14 cellular contexts compared by ENCODE assay signal in the genomic region with DNA sequence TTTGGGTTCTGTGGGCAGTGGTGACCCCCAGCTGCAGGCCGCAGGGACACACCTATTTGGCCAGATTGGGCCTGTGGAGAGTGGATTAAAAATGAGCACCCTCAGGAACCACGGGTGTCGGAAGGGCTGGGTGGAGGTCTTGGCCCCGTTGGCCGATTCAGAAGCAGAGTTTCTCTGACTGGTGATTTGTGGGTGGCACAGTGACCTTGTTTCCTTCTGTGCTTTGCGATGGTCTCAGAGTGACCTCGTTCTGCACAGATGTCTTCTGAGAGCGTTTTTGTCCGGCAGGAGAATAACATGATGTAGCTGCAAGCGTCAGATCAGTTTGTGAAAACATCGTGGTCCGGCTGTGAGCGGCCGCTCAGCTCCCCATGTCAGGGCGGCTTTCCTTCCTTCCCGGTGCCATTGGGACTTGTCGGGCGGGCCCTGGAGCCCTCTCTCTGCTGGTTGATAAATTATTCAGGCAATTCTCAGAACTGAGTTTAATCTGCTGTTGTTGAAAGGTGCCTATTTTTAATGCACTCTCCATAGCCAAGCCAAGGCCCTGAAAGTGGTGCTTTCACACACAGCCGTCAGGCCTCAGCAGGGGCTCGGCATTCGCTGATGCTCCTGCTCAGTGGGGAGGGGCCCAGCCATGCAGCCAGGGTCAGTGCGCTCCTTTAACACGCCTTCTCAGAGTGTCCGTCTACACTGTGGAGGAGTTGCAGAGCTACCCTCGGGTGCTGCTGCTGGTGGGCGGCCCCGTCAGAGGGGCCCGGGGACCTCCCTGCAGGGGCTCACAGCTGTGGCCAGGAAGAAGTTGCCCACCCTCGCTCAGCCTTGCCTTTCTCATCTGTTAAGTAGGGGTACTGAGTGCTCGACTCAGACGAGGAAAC. TPM values are rescaled to one million over a fixed set of nuclear protein-coding genes. Genes with fewer than 3 reads are reported as not detected.
A peak's percentile ranks its signal among the peaks of the same experiment; 100 is the strongest.
DNase-seq lines count a peak whose midpoint lies in the region; ATAC-seq and TF ChIP-seq lines count a peak whose summit lies in the region.
"Had no signal": no experiment of that assay in that cellular context is flagged by ENCODE, and none has a peak within 500 bp of the region (broad histone marks: within the 10 kb centered on the region; RNA-seq: fewer than 3 reads in every experiment).

No MANE protein-coding gene starts in this region.

- H3K9me3 Mint-ChIP-seq in glutamatergic neuron (ENCODE audit: unreplicated experiment), result peaks cover 9% of the 10 kb centered on the region
- H3K9me3 Mint-ChIP-seq in neural progenitor cell, result peaks cover 21% of the 10 kb centered on the region

- H3K27ac Mint-ChIP-seq in glutamatergic neuron (ENCODE audit: unreplicated experiment), result peak overlapping the region; percentile 22
- peak overlapping the region; percentile 17 for H3K27ac Mint-ChIP-seq in neural progenitor cell

- no peak overlapping the region for H3K4me3 ChIP-seq in neural progenitor cell
- H3K4me3 ChIP-seq in aorta (ENCODE audit: low read length in 2 of 2), result no peak overlapping the region
- H3K4me3 ChIP-seq: BLaER1 had no signal

- H3F3A ChIP-seq in neural progenitor cell (ENCODE audit: low read depth), result no peaks in the 10 kb centered on the region

- no peak for TF ChIP-seq CTCF in glutamatergic neuron (IDR thresholded peaks at IDR 0.05; ENCODE audit: partially characterized antibody, unreplicated experiment)
- no peak for TF ChIP-seq CTCF in neural progenitor cell (IDR thresholded peaks at IDR 0.05)

- H3K4me1 ChIP-seq in neural progenitor cell (peaks cover 8% of the 10 kb centered on the region), aorta (ENCODE audit: control insufficient read depth in 1 of 2, insufficient read depth in 2 of 2, low read length in 2 of 2) (no peaks in the 10 kb centered on the region)

- H3K4me2 ChIP-seq in neural progenitor cell, result no peak overlapping the region
- H3K4me2 ChIP-seq: BLaER1 had no signal

- WGBS in aorta, 2 donors, result 18 to 29% methylated on average over 31 of the region's 31 CpGs

- intact Hi-C loops in aorta (cut with DNase I), result no loop called here

- H3K4me1 Mint-ChIP-seq in glutamatergic neuron (ENCODE audit: low read depth, unreplicated experiment) (peaks cover 1% of the 10 kb centered on the region), neural progenitor cell (peaks cover 11% of the 10 kb centered on the region)

- peaks cover 9% of the 10 kb centered on the region for H3K36me3 Mint-ChIP-seq in glutamatergic neuron (ENCODE audit: unreplicated experiment)
- H3K36me3 Mint-ChIP-seq in neural progenitor cell, result no peaks in the 10 kb centered on the region

- H3K79me2 ChIP-seq in neural progenitor cell (ENCODE audit: low read depth), result no peaks in the 10 kb centered on the region

- H4K20me1 ChIP-seq in neural progenitor cell (ENCODE audit: low read depth), result no peaks in the 10 kb centered on the region

- peak overlapping the region; percentile 77 for H2AFZ ChIP-seq in neural progenitor cell (replicated peaks)

- DNase-seq in DMS79 treated with DMSO at 0.1 percent for 48 hours (lab: John Stamatoyannopoulos, UW) (peak; percentile 20), DMS79 (lab: John Stamatoyannopoulos, UW) (no peak), glutamatergic neuron (no peak), neural progenitor cell (ENCODE audit: low spot score) (peak; percentile 48), aorta (peak; percentile 28 to 36), NCI-H446 treated with DMSO at 0.1 percent for 48 hours (lab: John Stamatoyannopoulos, UW) (no peak), hepatic stellate cell (ENCODE audit: low spot score) (no peak)
- DNase-seq: CD8-positive, alpha-beta memory T cell; NCI-H1048; PC-3 had no signal

- H3K27me3 Mint-ChIP-seq in glutamatergic neuron (ENCODE audit: unreplicated experiment) (peaks cover 2% of the 10 kb centered on the region), neural progenitor cell (ENCODE audit: insufficient read depth, low read depth) (peaks cover 11% of the 10 kb centered on the region)

- no peak for ATAC-seq in aorta (ENCODE audit: low FRiP score)
- ATAC-seq in GM19324 (IDR thresholded peaks at IDR 0.05; ENCODE audit: low FRiP score, unreplicated experiment), result no peak
- ATAC-seq: HCT116, PC-3 had no signal

- H3K4me3 Mint-ChIP-seq in glutamatergic neuron (ENCODE audit: unreplicated experiment) (no peak overlapping the region), neural progenitor cell (no peak overlapping the region)
- H3K4me3 Mint-ChIP-seq: CD8-positive, alpha-beta memory T cell had no signal

- H3K27ac ChIP-seq in neural progenitor cell, result no peak overlapping the region
- H3K27ac ChIP-seq in aorta (ENCODE audit: low read depth in 1 of 2, low read length in 2 of 2), result no peak overlapping the region
- H3K27ac ChIP-seq: 22Rv1, BLaER1 had no signal

- no peak overlapping the region for H3K9ac ChIP-seq in neural progenitor cell
- H3K9ac ChIP-seq: BLaER1 had no signal

- H3K27me3 ChIP-seq in neural progenitor cell (no peaks in the 10 kb centered on the region), aorta (ENCODE audit: control insufficient read depth in 1 of 2, insufficient read depth in 2 of 2, low read length in 1 of 2) (no peaks in the 10 kb centered on the region)
- H3K27me3 ChIP-seq: BLaER1 had no signal

- no peaks in the 10 kb centered on the region for H3K36me3 ChIP-seq in neural progenitor cell
- H3K36me3 ChIP-seq in aorta (ENCODE audit: control insufficient read depth in 1 of 2, insufficient read depth in 2 of 2, low read length in 1 of 2), result no peaks in the 10 kb centered on the region

- H3K9me3 ChIP-seq in neural progenitor cell (ENCODE audit: low read depth), result no peaks in the 10 kb centered on the region
- peaks cover 5% of the 10 kb centered on the region for H3K9me3 ChIP-seq in aorta (ENCODE audit: control insufficient read depth, low read length)

RNA-seq across cellular contexts. Expression of gene TRPM2, which starts 26.8 kb away (rescaled TPM):
- not detected for total RNA-seq in glutamatergic neuron (ENCODE audit: unreplicated experiment)
- total RNA-seq in neural progenitor cell (ENCODE audit: low replicate concordance), result 0.28 TPM in 1 of 2 replicates, not detected in the other
- 10 to 100 TPM in 1 of 2 donors, 1 to 10 TPM in 1; 7.0 to 15.8 TPM for total RNA-seq in aorta
- polyA plus RNA-seq in aorta, result 1 to 10 TPM; 2.2 to 4.9 TPM

RNA-seq across cellular contexts. Expression of gene CFAP410, which starts 41.0 kb away (rescaled TPM):
- total RNA-seq in glutamatergic neuron (ENCODE audit: unreplicated experiment) (20.6 TPM), neural progenitor cell (ENCODE audit: low replicate concordance) (7.5 and 17.9 TPM in 2 replicates), aorta (10 to 100 TPM; 19.4 to 20.9 TPM)
- 100 to 1,000 TPM in 1 of 2 donors, 10 to 100 TPM in 1; 26.2 to 121 TPM for polyA plus RNA-seq in aorta

Comparison
In these comparisons a context has a peak if more than half of its experiments do, and no peak if none do; other contexts are left out.
1. DNase-seq: peak in DMS79 treated with DMSO at 0.1 percent for 48 hours (single experiment), neural progenitor cell (single experiment) and aorta (2 of 2); none in DMS79 (single experiment), glutamatergic neuron (single experiment), NCI-H446 treated with DMSO at 0.1 percent for 48 hours (single experiment) and hepatic stellate cell (single experiment).